In genomic region chrX:2756534-2756933, GRCh38 we compare ENCODE assay signal across 18 cellular contexts. TPM values are rescaled to one million over a fixed set of nuclear protein-coding genes. Genes with fewer than 3 reads are reported as not detected.
"Had no signal": no experiment of that assay in that cellular context is flagged by ENCODE, and none has a peak within 500 bp of the region (broad histone marks: within the 10 kb centered on the region; RNA-seq: fewer than 3 reads in every experiment).

No MANE protein-coding gene starts in this region.

- H3K4me3 Mint-ChIP-seq: naive thymus-derived CD4-positive, alpha-beta T cell; stimulated activated naive B cell treated with anti-CD40 and anti-IgM and Interleukin-4, amounts not matched to agents 10 μg/mL and 1 μg/mL and 100 μg/mL, for 72 hours; stimulated activated naive CD8-positive, alpha-beta T cell treated with anti-CD3 and anti-CD28 coated beads, Interleukin-15, amount 100 ng/mL, for 72 hours had no signal

- DNase-seq: dorsolateral prefrontal cortex; effector CD8-positive, alpha-beta T cell; foreskin melanocyte; heart left ventricle; hippocampal formation; left colon; mammary epithelial cell; naive thymus-derived CD4-positive, alpha-beta T cell; posterior cingulate gyrus; sigmoid colon; stimulated activated CD4-positive, alpha-beta T cell treated with anti-CD3 and anti-CD28 coated beads, Interleukin-2, amount 100 ng/mL, for 24 hours; stimulated activated CD4-positive, alpha-beta T cell treated with anti-CD3 and anti-CD28 coated beads, Interleukin-4, amount 100 ng/mL, for 4 hours; stimulated activated naive B cell treated with anti-CD40 and anti-IgM and Interleukin-4, amounts not matched to agents 10 μg/mL and 1 μg/mL and 100 μg/mL, for 72 hours; stimulated activated naive CD8-positive, alpha-beta T cell treated with anti-CD3 and anti-CD28 coated beads, Interleukin-15, amount 100 ng/mL, for 72 hours; testis; upper lobe of right lung had no signal

- H3K36me3 Mint-ChIP-seq: naive thymus-derived CD4-positive, alpha-beta T cell; stimulated activated naive B cell treated with anti-CD40 and anti-IgM and Interleukin-4, amounts not matched to agents 10 μg/mL and 1 μg/mL and 100 μg/mL, for 72 hours had no signal

- H3K4me1 Mint-ChIP-seq: stimulated activated naive B cell treated with anti-CD40 and anti-IgM and Interleukin-4, amounts not matched to agents 10 μg/mL and 1 μg/mL and 100 μg/mL, for 72 hours had no signal

- H3K27ac Mint-ChIP-seq: naive thymus-derived CD4-positive, alpha-beta T cell; stimulated activated naive B cell treated with anti-CD40 and anti-IgM and Interleukin-4, amounts not matched to agents 10 μg/mL and 1 μg/mL and 100 μg/mL, for 72 hours had no signal

- H3K9me3 Mint-ChIP-seq: stimulated activated naive B cell treated with anti-CD40 and anti-IgM and Interleukin-4, amounts not matched to agents 10 μg/mL and 1 μg/mL and 100 μg/mL, for 72 hours; stimulated activated naive CD8-positive, alpha-beta T cell treated with anti-CD3 and anti-CD28 coated beads, Interleukin-15, amount 100 ng/mL, for 72 hours had no signal

- ATAC-seq: heart left ventricle; left colon; naive thymus-derived CD4-positive, alpha-beta T cell; stimulated activated naive B cell treated with anti-CD40 and anti-IgM and Interleukin-4, amounts not matched to agents 10 μg/mL and 1 μg/mL and 100 μg/mL, for 72 hours; stimulated activated naive CD8-positive, alpha-beta T cell treated with anti-CD3 and anti-CD28 coated beads, Interleukin-15, amount 100 ng/mL, for 72 hours; upper lobe of right lung had no signal

RNA-seq across cellular contexts. Expression of gene XG, which starts 4.7 kb away (rescaled TPM):
- total RNA-seq: glomerular endothelial cell, osteocyte had no signal
